In genomic region chr10:35822316-35822715, GRCh38 we compare ENCODE assay signal across 1 cellular context.
TF ChIP-seq lines count a peak whose summit lies in the region.

No MANE protein-coding gene starts in this region.

TF ChIP-seq in SK-N-SH, 30 proteins besides CTCF, POLR2A, EP300 and RAD21 (continued from another document):
- TF ChIP-seq MAX (IDR thresholded peaks at IDR 0.05; ENCODE audit: low read depth) (no peak), TCF12 (IDR thresholded peaks at IDR 0.05) (no peak), CHD2 (IDR thresholded peaks at IDR 0.05; ENCODE audit: low read length, partially characterized antibody) (no peak), PBX3 (IDR thresholded peaks at IDR 0.05) (no peak), GABPA (IDR thresholded peaks at IDR 0.05; ENCODE audit: low read depth) (no peak), TAF1 (IDR thresholded peaks at IDR 0.05; ENCODE audit: borderline replicate concordance, low read depth, low read length) (no peak)
